Comparison of ENCODE assay signal across 22 cellular contexts in the genomic region with DNA sequence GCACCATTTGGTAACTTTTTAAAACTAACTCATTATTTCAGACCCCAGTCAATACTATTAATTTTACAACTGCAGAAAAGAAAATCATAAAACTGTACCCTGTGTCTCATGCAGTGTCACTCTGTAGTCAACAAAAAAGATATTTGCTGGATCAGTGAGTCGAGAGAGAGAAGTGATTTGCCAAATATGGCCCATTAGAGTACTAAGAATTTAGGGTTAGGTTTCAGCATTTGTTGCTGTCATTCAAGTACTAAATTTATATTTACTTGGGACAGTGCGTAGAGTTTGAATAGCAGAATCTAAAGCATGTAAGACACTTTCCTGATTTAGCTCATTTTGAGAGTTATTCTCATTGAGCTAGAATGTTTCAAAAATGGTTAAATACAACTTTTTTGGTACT. TPM values are rescaled to one million over a fixed set of nuclear protein-coding genes. Genes with fewer than 3 reads are reported as not detected.
"Had no signal": no experiment of that assay in that cellular context is flagged by ENCODE, and none has a peak within 500 bp of the region (broad histone marks: within the 10 kb centered on the region; RNA-seq: fewer than 3 reads in every experiment).

No MANE protein-coding gene starts in this region.

- H3K27ac ChIP-seq: hepatocyte, lower lobe of right lung, pancreas, prostate gland, right lobe of liver, spleen, suprapubic skin, tibial nerve, uterus had no signal

- H3K4me1 ChIP-seq: lower lobe of right lung, pancreas, prostate gland, right lobe of liver, spleen, suprapubic skin, tibial nerve, uterus had no signal

- H3K4me3 ChIP-seq: heart right ventricle, hepatocyte, lower lobe of right lung, pancreas, prostate gland, right lobe of liver, spleen, suprapubic skin, tibial nerve, uterus had no signal

- DNase-seq: heart right ventricle; kidney glomerular epithelial cell; left cardiac atrium; lower lobe of right lung; mammary epithelial cell; mesenchymal stem cell; naive thymus-derived CD4-positive, alpha-beta T cell; nucleus accumbens; pancreas; posterior cingulate gyrus; right lobe of liver; stimulated activated CD4-positive, alpha-beta T cell treated with anti-CD3 and anti-CD28 coated beads, Interleukin-4, amount 100 ng/mL, for 24 hours; stimulated activated naive CD4-positive, alpha-beta T cell; uterus had no signal

- H3K9me3 ChIP-seq: lower lobe of right lung, pancreas, prostate gland, right lobe of liver, suprapubic skin, tibial nerve, uterus had no signal

- H3K36me3 ChIP-seq: lower lobe of right lung, pancreas, prostate gland, right lobe of liver, spleen, suprapubic skin, uterus had no signal

- H3K27me3 ChIP-seq: heart right ventricle, hepatocyte, pancreas, right lobe of liver, spleen, suprapubic skin, tibial nerve, uterus had no signal

- ATAC-seq: left cardiac atrium; left lobe of liver; lower lobe of right lung; naive thymus-derived CD4-positive, alpha-beta T cell; natural killer cell treated with Interleukin-12 subunit alpha and Interleukin-12 subunit beta and Interleukin-15 and Interleukin-18, amount 100 ng/mL, for 72 hours; pancreas; right lobe of liver; stimulated activated effector memory CD8-positive, alpha-beta T cell treated with anti-CD3 and anti-CD28 coated beads, Interleukin-12 subunit alpha, Interleukin-12 subunit beta, amount 100 ng/mL, for 72 hours had no signal

RNA-seq across cellular contexts. Expression of gene CACNA2D1, which starts 38.9 kb away (rescaled TPM):
- total RNA-seq: naive thymus-derived CD4-positive, alpha-beta T cell; natural killer cell treated with Interleukin-12 subunit alpha and Interleukin-12 subunit beta and Interleukin-15 and Interleukin-18, amount 100 ng/mL, for 72 hours had no signal
- polyA plus RNA-seq: naive thymus-derived CD4-positive, alpha-beta T cell had no signal
